ENCODE assay signal across 29 cellular contexts in genomic region chr7:151724920-151725584, GRCh38.
DNase-seq lines count a peak whose midpoint lies in the region; ATAC-seq, FAIRE-seq and TF ChIP-seq lines count a peak whose summit lies in the region.
"Had no signal": no experiment of that assay in that cellular context is flagged by ENCODE, and none has a peak within 500 bp of the region (broad histone marks: within the 10 kb centered on the region; RNA-seq: fewer than 3 reads in every experiment).

No MANE protein-coding gene starts in this region.

- H3K18ac ChIP-seq in mesenchymal stem cell (ENCODE audit: low read depth in 1 of 2, low read length in 2 of 2) = peak overlapping the region in 1 of 2 experiments; percentile 45

- H3K9me3 Mint-ChIP-seq in brain = no peaks in the 10 kb centered on the region
- H3K9me3 Mint-ChIP-seq: activated CD4-positive, alpha-beta T cell treated with anti-CD3 and anti-CD28 coated beads, Interleukin-2, amount 10 ng/mL, durations not matched to agents 24 days and 14 days; activated T-cell treated with anti-CD3 and anti-CD28 coated beads, Interleukin-2, amount 50 U/mL, for 72 hours; HFFc6; neural crest cell; T-helper 2 cell treated with Interferon-gamma antibody and Interleukin-4, amounts not matched to agents 5 μg/mL and 100 μg/mL, for 36 hours had no signal

- no peak for DNase-seq in heart right ventricle
- DNase-seq in left cardiac atrium = no peak
- DNase-seq in mesenchymal stem cell = no peak
- no peak for DNase-seq in small intestine
- no peak for DNase-seq in COR-L47 (lab: John Stamatoyannopoulos, UW)
- DNase-seq in NCI-H226 = no peak
- DNase-seq in NCI-H526 treated with DMSO at 0.1 percent for 48 hours (lab: John Stamatoyannopoulos, UW) = no peak
- DNase-seq: activated CD4-positive, alpha-beta T cell treated with anti-CD3 and anti-CD28 coated beads, Interleukin-2, amount 10 ng/mL, durations not matched to agents 24 days and 14 days; activated naive CD4-positive, alpha-beta T cell treated with Interleukin-2 at 50 U/mL for 16 hours; activated T-cell treated with anti-CD3 and anti-CD28 coated beads, Interleukin-2, amount 50 U/mL, for 72 hours; AML-193; body of pancreas; GF-D8; GOT3; islet precursor cell; NCI-H510A; NK-92 treated with Interleukin-12 subunit alpha and Interleukin-12 subunit beta, amount 100 ng/mL, for 24 hours; PC-3; stimulated activated naive CD4-positive, alpha-beta T cell treated with Interleukin-2 at 50 U/mL for 16 hours; testis had no signal

- peak overlapping the region in 2 of 5 experiments; percentile 47 to 65 for H3K4me3 Mint-ChIP-seq in brain
- H3K4me3 Mint-ChIP-seq: activated CD4-positive, alpha-beta T cell treated with anti-CD3 and anti-CD28 coated beads, Interleukin-2, amount 10 ng/mL, durations not matched to agents 24 days and 14 days; activated T-cell treated with anti-CD3 and anti-CD28 coated beads, Interleukin-2, amount 50 U/mL, for 72 hours; HFFc6; neural crest cell; T-helper 2 cell treated with Interferon-gamma antibody and Interleukin-4, amounts not matched to agents 5 μg/mL and 100 μg/mL, for 36 hours had no signal

- H2AFZ ChIP-seq in mesenchymal stem cell (ENCODE audit: low read depth, low read length) = no peak overlapping the region

- intact Hi-C loops in heart right ventricle (cut with DNase I) = no loop called here
- intact Hi-C loops in left cardiac atrium (cut with DNase I) = no loop called here

- H3K23ac ChIP-seq in mesenchymal stem cell (ENCODE audit: low read length in 2 of 2) = no peak overlapping the region

- H3K36me3 Mint-ChIP-seq in brain = no peaks in the 10 kb centered on the region

- H3K4me1 Mint-ChIP-seq in brain = peaks cover 69% of the 10 kb centered on the region
- H3K4me1 Mint-ChIP-seq: activated CD4-positive, alpha-beta T cell treated with anti-CD3 and anti-CD28 coated beads, Interleukin-2, amount 10 ng/mL, durations not matched to agents 24 days and 14 days had no signal

- H3K4me3 ChIP-seq in heart right ventricle (no peak overlapping the region), mesenchymal stem cell (ENCODE audit: insufficient read depth in 1 of 2, low read depth in 1 of 2, low read length in 2 of 2) (no peak overlapping the region), small intestine (ENCODE audit: low read depth in 1 of 2, low read length in 2 of 2) (no peak overlapping the region)
- H3K4me3 ChIP-seq: A549, body of pancreas, lung, testis had no signal

- H3K27ac Mint-ChIP-seq in brain = peak overlapping the region in 4 of 5 experiments; percentile 28 to 98 (median 94)
- H3K27ac Mint-ChIP-seq: activated CD4-positive, alpha-beta T cell treated with anti-CD3 and anti-CD28 coated beads, Interleukin-2, amount 10 ng/mL, durations not matched to agents 24 days and 14 days; HFFc6; T-helper 2 cell treated with Interferon-gamma antibody and Interleukin-4, amounts not matched to agents 5 μg/mL and 100 μg/mL, for 36 hours had no signal

- peak overlapping the region in 1 of 2 experiments; percentile 23 for H2BK12ac ChIP-seq in mesenchymal stem cell (ENCODE audit: low read length in 2 of 2)

- TF ChIP-seq CTCF in heart right ventricle (IDR thresholded peaks at IDR 0.05) (no peak), brain (conservative IDR thresholded peaks at IDR 0.05) (no peak)

- no peaks in the 10 kb centered on the region for H3K9me3 ChIP-seq in heart right ventricle
- no peaks in the 10 kb centered on the region for H3K9me3 ChIP-seq in mesenchymal stem cell (ENCODE audit: control insufficient read depth, low read length)
- H3K9me3 ChIP-seq in small intestine (ENCODE audit: control insufficient read depth, low read depth) = no peaks in the 10 kb centered on the region
- H3K9me3 ChIP-seq: A549, body of pancreas, testis had no signal

- no peak overlapping the region for H3K4ac ChIP-seq in mesenchymal stem cell (ENCODE audit: low read depth in 1 of 2, low read length in 2 of 2)

- H2BK15ac ChIP-seq in mesenchymal stem cell (ENCODE audit: low read depth, poor library complexity, severe bottlenecking) = no peak overlapping the region

- no peak overlapping the region for H3K14ac ChIP-seq in mesenchymal stem cell (ENCODE audit: low read length in 2 of 2)

- H3K27me3 Mint-ChIP-seq in brain = peaks cover 5% of the 10 kb centered on the region
- H3K27me3 Mint-ChIP-seq: activated CD4-positive, alpha-beta T cell treated with anti-CD3 and anti-CD28 coated beads, Interleukin-2, amount 10 ng/mL, durations not matched to agents 24 days and 14 days had no signal

- no peak overlapping the region for H2BK5ac ChIP-seq in mesenchymal stem cell (ENCODE audit: low read depth, low read length, poor library complexity, severe bottlenecking)

- peak overlapping the region; percentile 60 for H4K91ac ChIP-seq in mesenchymal stem cell (ENCODE audit: low read length)

- no peak overlapping the region for H2BK120ac ChIP-seq in mesenchymal stem cell (ENCODE audit: low read depth, low read length)

- no peak overlapping the region for H3K9ac ChIP-seq in mesenchymal stem cell (ENCODE audit: low read length)

- H3K4me1 ChIP-seq in heart right ventricle (peaks cover 16 to 84% (median 58%) of the 10 kb centered on the region in 9 donors), mesenchymal stem cell (ENCODE audit: control insufficient read depth, insufficient read depth, low read depth, low read length) (peaks cover 34% of the 10 kb centered on the region), small intestine (ENCODE audit: control insufficient read depth in 2 of 2, insufficient read depth in 1 of 2, low read depth in 1 of 2, low read length in 1 of 2) (peaks cover 0 to 4% of the 10 kb centered on the region in 2 donors)

- FAIRE-seq in small intestine (lab: Jason Lieb, UNC) = no peak
- FAIRE-seq: A549, HepG2, urothelium cell line had no signal

- WGBS in heart right ventricle, 2 donors = 88 to 90% methylated on average over 22 of the region's 22 CpGs
- 93% methylated on average over 19 of the region's 22 CpGs for WGBS in mesenchymal stem cell
- WGBS in small intestine, 3 donors = 90 to 96% (median 92%) methylated on average over 21 to 22 of the region's 22 CpGs

- no peak overlapping the region for H3K4me2 ChIP-seq in mesenchymal stem cell (ENCODE audit: low read length, poor library complexity, severe bottlenecking)

- H2AK5ac ChIP-seq in mesenchymal stem cell (ENCODE audit: low read length, severe bottlenecking) = no peak overlapping the region

- H3K36me3 ChIP-seq in heart right ventricle = no peaks in the 10 kb centered on the region
- H3K36me3 ChIP-seq in mesenchymal stem cell (ENCODE audit: control insufficient read depth in 1 of 2, insufficient read depth in 2 of 2, low read depth in 1 of 2, low read length in 2 of 2) = no peaks in the 10 kb centered on the region
- no peaks in the 10 kb centered on the region for H3K36me3 ChIP-seq in small intestine (ENCODE audit: control insufficient read depth in 2 of 2, insufficient read depth in 2 of 2, low read length in 2 of 2)

- H3K79me1 ChIP-seq in mesenchymal stem cell (replicated peaks; ENCODE audit: low read length, poor library complexity, severe bottlenecking) = no peaks in the 10 kb centered on the region

- H3K27me3 ChIP-seq in heart right ventricle (no peaks in the 10 kb centered on the region), mesenchymal stem cell (ENCODE audit: control insufficient read depth in 1 of 2, insufficient read depth in 1 of 2, low read length in 2 of 2) (peaks cover 0 to 3% of the 10 kb centered on the region in 2 experiments), small intestine (ENCODE audit: control insufficient read depth in 2 of 2, insufficient read depth in 2 of 2, low read length in 2 of 2) (no peaks in the 10 kb centered on the region)
- H3K27me3 ChIP-seq: body of pancreas, testis had no signal

- ATAC-seq in heart right ventricle = no peak
- no peak for ATAC-seq in left cardiac atrium
- ATAC-seq: A549; activated T-cell treated with anti-CD3 and anti-CD28 coated beads, Interleukin-2, amount 50 U/mL, for 72 hours; body of pancreas; HepG2; PC-3; sciatic nerve had no signal

- peak overlapping the region in 7 of 10 donors; percentile 50 to 88 (median 74) for H3K27ac ChIP-seq in heart right ventricle
- no peak overlapping the region for H3K27ac ChIP-seq in mesenchymal stem cell (ENCODE audit: low read length, poor library complexity, severe bottlenecking)
- no peak overlapping the region for H3K27ac ChIP-seq in small intestine (ENCODE audit: low read depth in 1 of 2, low read length in 1 of 2)
- H3K27ac ChIP-seq: body of pancreas, testis had no signal

- H4K8ac ChIP-seq in mesenchymal stem cell (ENCODE audit: low read length) = peak overlapping the region; percentile 38

Comparison
In these comparisons a context has a peak if more than half of its experiments do, and no peak if none do; other contexts are left out.
1. H3K27ac ChIP-seq: peak in heart right ventricle (7 of 10); none in mesenchymal stem cell (single experiment) and small intestine (0 of 2).